Comparison of ENCODE assay signal across 9 cellular contexts in genomic region chrX:38891641-38892413, GRCh38.
DNase-seq lines count a peak whose midpoint lies in the region; ATAC-seq lines count a peak whose summit lies in the region.
"Had no signal": no experiment of that assay in that cellular context is flagged by ENCODE, and none has a peak within 500 bp of the region (broad histone marks: within the 10 kb centered on the region; RNA-seq: fewer than 3 reads in every experiment).

No MANE protein-coding gene starts in this region.

- no peaks in the 10 kb centered on the region for H3K36me3 Mint-ChIP-seq in activated naive CD4-positive, alpha-beta T cell treated with anti-CD3 and anti-CD28 coated beads, Interleukin-2, amount 10 ng/mL, durations not matched to agents 7 days and 5 days
- H3K36me3 Mint-ChIP-seq in stimulated activated effector memory CD8-positive, alpha-beta T cell treated with anti-CD3 and anti-CD28 coated beads, Interleukin-12 subunit alpha, Interleukin-12 subunit beta, amount 100 ng/mL, for 72 hours, result no peaks in the 10 kb centered on the region

- peak overlapping the region; percentile 12 for H3K27ac Mint-ChIP-seq in activated naive CD4-positive, alpha-beta T cell treated with anti-CD3 and anti-CD28 coated beads, Interleukin-2, amount 10 ng/mL, durations not matched to agents 7 days and 5 days
- no peak overlapping the region for H3K27ac Mint-ChIP-seq in stimulated activated effector memory CD8-positive, alpha-beta T cell treated with anti-CD3 and anti-CD28 coated beads, Interleukin-12 subunit alpha, Interleukin-12 subunit beta, amount 100 ng/mL, for 72 hours

- H3K9me3 Mint-ChIP-seq in activated naive CD4-positive, alpha-beta T cell treated with anti-CD3 and anti-CD28 coated beads, Interleukin-2, amount 10 ng/mL, durations not matched to agents 7 days and 5 days, result no peaks in the 10 kb centered on the region
- no peaks in the 10 kb centered on the region for H3K9me3 Mint-ChIP-seq in stimulated activated effector memory CD8-positive, alpha-beta T cell treated with anti-CD3 and anti-CD28 coated beads, Interleukin-12 subunit alpha, Interleukin-12 subunit beta, amount 100 ng/mL, for 72 hours

- DNase-seq in activated naive CD4-positive, alpha-beta T cell treated with anti-CD3 and anti-CD28 coated beads, Interleukin-2, amount 10 ng/mL, durations not matched to agents 7 days and 5 days, result peak; percentile 29
- DNase-seq in activated naive CD4-positive, alpha-beta T cell treated with anti-CD3 and anti-CD28 coated beads, Interleukin-2, amount 50 U/mL, for 16 hours, result no peak
- DNase-seq in OCI-M1 (lab: John Stamatoyannopoulos, UW) (peak; percentile 2), NCI-H748 (lab: John Stamatoyannopoulos, UW; ENCODE audit: unreplicated experiment) (no peak), NCI-H1436 treated with DMSO at 0.1 percent for 48 hours (lab: John Stamatoyannopoulos, UW) (no peak), amygdala (lab: John Stamatoyannopoulos, UW) (no peak)
- no peak for DNase-seq in stimulated activated effector memory CD8-positive, alpha-beta T cell treated with anti-CD3 and anti-CD28 coated beads, Interleukin-12 subunit alpha, Interleukin-12 subunit beta, amount 100 ng/mL, for 72 hours (ENCODE audit: low spot score in 2 of 2)
- DNase-seq: activated CD4-positive, alpha-beta T cell treated with anti-CD3 and anti-CD28 coated beads, Interleukin-2, amount 50 U/mL, for 4 hours had no signal

- ATAC-seq in HG02642 (IDR thresholded peaks at IDR 0.05; ENCODE audit: poor library complexity, unreplicated experiment), result peak; percentile 98
- peak; percentile 95 for ATAC-seq in stimulated activated effector memory CD8-positive, alpha-beta T cell treated with anti-CD3 and anti-CD28 coated beads, Interleukin-12 subunit alpha, Interleukin-12 subunit beta, amount 100 ng/mL, for 72 hours

- CTCF ChIA-PET in activated naive CD4-positive, alpha-beta T cell treated with anti-CD3 and anti-CD28 coated beads, Interleukin-2, amount 10 ng/mL, durations not matched to agents 7 days and 5 days (lab: Charles Lee), result no interaction called here

- H3K4me3 Mint-ChIP-seq in activated naive CD4-positive, alpha-beta T cell treated with anti-CD3 and anti-CD28 coated beads, Interleukin-2, amount 10 ng/mL, durations not matched to agents 7 days and 5 days, result no peak overlapping the region
- no peak overlapping the region for H3K4me3 Mint-ChIP-seq in stimulated activated effector memory CD8-positive, alpha-beta T cell treated with anti-CD3 and anti-CD28 coated beads, Interleukin-12 subunit alpha, Interleukin-12 subunit beta, amount 100 ng/mL, for 72 hours

- H3K4me1 Mint-ChIP-seq in activated naive CD4-positive, alpha-beta T cell treated with anti-CD3 and anti-CD28 coated beads, Interleukin-2, amount 10 ng/mL, durations not matched to agents 7 days and 5 days, result peaks cover 12% of the 10 kb centered on the region
- H3K4me1 Mint-ChIP-seq in stimulated activated effector memory CD8-positive, alpha-beta T cell treated with anti-CD3 and anti-CD28 coated beads, Interleukin-12 subunit alpha, Interleukin-12 subunit beta, amount 100 ng/mL, for 72 hours, result no peaks in the 10 kb centered on the region

- no peaks in the 10 kb centered on the region for H3K27me3 Mint-ChIP-seq in activated naive CD4-positive, alpha-beta T cell treated with anti-CD3 and anti-CD28 coated beads, Interleukin-2, amount 10 ng/mL, durations not matched to agents 7 days and 5 days

Comparison
In these comparisons a context has a peak if more than half of its experiments do, and no peak if none do; other contexts are left out.
1. DNase-seq: peak in activated naive CD4-positive, alpha-beta T cell treated with anti-CD3 and anti-CD28 coated beads, Interleukin-2, amount 10 ng/mL, durations not matched to agents 7 days and 5 days (single experiment) and OCI-M1 (single experiment); none in activated naive CD4-positive, alpha-beta T cell treated with anti-CD3 and anti-CD28 coated beads, Interleukin-2, amount 50 U/mL, for 16 hours (single experiment), stimulated activated effector memory CD8-positive, alpha-beta T cell treated with anti-CD3 and anti-CD28 coated beads, Interleukin-12 subunit alpha, Interleukin-12 subunit beta, amount 100 ng/mL, for 72 hours (0 of 2), NCI-H748 (single experiment), NCI-H1436 treated with DMSO at 0.1 percent for 48 hours (single experiment) and amygdala (0 of 56).